ENCODE assay signal across 15 cellular contexts in the genomic region with DNA sequence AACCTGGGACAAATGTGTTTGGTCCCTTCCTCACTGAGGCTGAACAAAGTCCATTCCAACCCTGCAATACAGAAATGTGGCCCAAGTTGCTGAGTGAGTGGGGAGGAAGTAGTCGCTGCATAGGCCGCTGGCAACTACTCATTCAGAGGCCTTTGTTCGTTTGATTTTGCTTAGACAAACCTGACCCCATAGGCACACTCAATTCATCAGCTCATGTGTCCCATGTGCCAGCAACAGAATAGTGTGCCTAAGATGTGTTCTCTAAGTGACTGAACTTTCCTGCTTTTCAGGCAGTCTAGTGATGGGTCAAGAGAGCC. TPM values are rescaled to one million over a fixed set of nuclear protein-coding genes. Genes with fewer than 3 reads are reported as not detected.
DNase-seq lines count a peak whose midpoint lies in the region; ATAC-seq and TF ChIP-seq lines count a peak whose summit lies in the region.
"Had no signal": no experiment of that assay in that cellular context is flagged by ENCODE, and none has a peak within 500 bp of the region (broad histone marks: within the 10 kb centered on the region; RNA-seq: fewer than 3 reads in every experiment).

No MANE protein-coding gene starts in this region.

- H3K27me3 ChIP-seq in DOHH2 (ENCODE audit: control insufficient read depth, low read length) (no peaks in the 10 kb centered on the region), sigmoid colon (no peaks in the 10 kb centered on the region)

- H3K4me1 Mint-ChIP-seq in activated CD4-positive, alpha-beta T cell treated with anti-CD3 and anti-CD28 coated beads, Interleukin-2, amount 10 ng/mL, durations not matched to agents 24 days and 14 days, result peaks cover 53% of the 10 kb centered on the region
- H3K4me1 Mint-ChIP-seq in activated CD4-positive, alpha-beta T cell treated with anti-CD3 and anti-CD28 coated beads, Interleukin-2, amount 10 ng/mL, durations not matched to agents 7 days and 5 days, result peaks cover 69% of the 10 kb centered on the region

- no peaks in the 10 kb centered on the region for H4K20me1 ChIP-seq in DOHH2 (ENCODE audit: control insufficient read depth, insufficient read depth, low read depth, low read length)
- no peaks in the 10 kb centered on the region for H4K20me1 ChIP-seq in OCI-LY7 (ENCODE audit: insufficient read depth, low read length)

- 87 to 93% methylated on average over 3 of the region's 3 CpGs for WGBS in sigmoid colon, 2 donors

- H3K4me3 ChIP-seq in DOHH2 (ENCODE audit: low read length) (peak overlapping the region; percentile 96), OCI-LY7 (ENCODE audit: low read depth, low read length, poor library complexity, severe bottlenecking) (no peak overlapping the region), sigmoid colon (no peak overlapping the region)
- H3K4me3 ChIP-seq: HAP-1 had no signal

- POLR2A ChIA-PET in activated CD4-positive, alpha-beta T cell treated with anti-CD3 and anti-CD28 coated beads, Interleukin-2, amount 10 ng/mL, durations not matched to agents 7 days and 5 days (lab: Charles Lee), result no interaction called here
- POLR2A ChIA-PET in OCI-LY7 (lab: Charles Lee), result interaction anchor here (1.0 to 9.6 kb wide), 4 partner anchors 8 to 31 kb away, joined by 4 to 251 read pairs (median 108); partner anchors contain the start of genes IMP4 and PTPN18

- CTCF ChIA-PET in activated CD4-positive, alpha-beta T cell treated with anti-CD3 and anti-CD28 coated beads, Interleukin-2, amount 10 ng/mL, durations not matched to agents 7 days and 5 days (lab: Charles Lee), result interaction anchor here (2.6 kb wide), 1 partner anchor 10 kb away, joined by 10 read pairs; no protein-coding TSS in a partner anchor
- CTCF ChIA-PET in OCI-LY7 (lab: Charles Lee; ENCODE audit: unreplicated experiment), result interaction anchor here (2.7 kb wide), 1 partner anchor 11 kb away, joined by 8 read pairs; no protein-coding TSS in a partner anchor

- no peak overlapping the region for H3K4me3 Mint-ChIP-seq in activated CD4-positive, alpha-beta T cell treated with anti-CD3 and anti-CD28 coated beads, Interleukin-2, amount 10 ng/mL, durations not matched to agents 24 days and 14 days
- no peak overlapping the region for H3K4me3 Mint-ChIP-seq in activated CD4-positive, alpha-beta T cell treated with anti-CD3 and anti-CD28 coated beads, Interleukin-2, amount 10 ng/mL, durations not matched to agents 7 days and 5 days
- H3K4me3 Mint-ChIP-seq: HFFc6 had no signal

- DNase-seq in activated CD4-positive, alpha-beta T cell treated with anti-CD3 and anti-CD28 coated beads, Interleukin-2, amount 10 ng/mL, durations not matched to agents 24 days and 14 days, result peak; percentile 46
- no peak for DNase-seq in activated CD4-positive, alpha-beta T cell treated with anti-CD3 and anti-CD28 coated beads, Interleukin-2, amount 10 ng/mL, durations not matched to agents 7 days and 5 days
- DNase-seq in OCI-LY7 (ENCODE audit: low spot score) (no peak), sigmoid colon (peak; percentile 48)
- DNase-seq in stimulated activated CD4-positive, alpha-beta T cell treated with anti-CD3 and anti-CD28 coated beads, Interleukin-1b, Interleukin-23, amount 100 ng/mL, for 48 hours, result no peak
- DNase-seq: ACHN; CD4-positive, alpha-beta memory T cell; DMS79; EL; GDM1; HFFc6 had no signal

- H3K79me2 ChIP-seq in DOHH2 (ENCODE audit: control insufficient read depth, low read length) (peaks cover 97% of the 10 kb centered on the region), OCI-LY7 (ENCODE audit: insufficient read depth, low read depth, low read length) (peaks cover 64% of the 10 kb centered on the region)

- TF ChIP-seq CTCF in DOHH2 (IDR thresholded peaks at IDR 0.05; ENCODE audit: low read depth, low read length, poor library complexity, severe bottlenecking) (no peak), OCI-LY7 (conservative IDR thresholded peaks at IDR 0.05; ENCODE audit: low read length) (no peak), sigmoid colon (IDR thresholded peaks at IDR 0.05) (no peak)

- TF ChIP-seq POLR2A in sigmoid colon (IDR thresholded peaks at IDR 0.05), result no peak

- H3K27ac Mint-ChIP-seq in activated CD4-positive, alpha-beta T cell treated with anti-CD3 and anti-CD28 coated beads, Interleukin-2, amount 10 ng/mL, durations not matched to agents 24 days and 14 days, result no peak overlapping the region
- H3K27ac Mint-ChIP-seq in activated CD4-positive, alpha-beta T cell treated with anti-CD3 and anti-CD28 coated beads, Interleukin-2, amount 10 ng/mL, durations not matched to agents 7 days and 5 days, result no peak overlapping the region
- H3K27ac Mint-ChIP-seq: HFFc6 had no signal

- intact Hi-C loops in activated CD4-positive, alpha-beta T cell treated with anti-CD3 and anti-CD28 coated beads, Interleukin-2, amount 10 ng/mL, durations not matched to agents 24 days and 14 days (cut with micrococcal nuclease), result no loop called here
- intact Hi-C loops in OCI-LY7 (cut with micrococcal nuclease; ENCODE audit: unreplicated experiment) (loop anchor here (10.0 kb wide), 1 partner anchor 46 kb away; no protein-coding TSS in a partner anchor), sigmoid colon (cut with DNase I) (no loop called here)

- BruUV-seq in OCI-LY7 (replicated peaks; lab: Mats Ljungman, UMichigan), result no TSS peak

- no peaks in the 10 kb centered on the region for H3K27me3 Mint-ChIP-seq in activated CD4-positive, alpha-beta T cell treated with anti-CD3 and anti-CD28 coated beads, Interleukin-2, amount 10 ng/mL, durations not matched to agents 24 days and 14 days
- no peaks in the 10 kb centered on the region for H3K27me3 Mint-ChIP-seq in activated CD4-positive, alpha-beta T cell treated with anti-CD3 and anti-CD28 coated beads, Interleukin-2, amount 10 ng/mL, durations not matched to agents 7 days and 5 days
- H3K27me3 Mint-ChIP-seq: CD4-positive, alpha-beta memory T cell had no signal

- H3K27ac ChIP-seq in DOHH2 (ENCODE audit: low read depth, low read length) (peak overlapping the region; percentile 99), OCI-LY7 (ENCODE audit: low read depth, low read length, poor library complexity, severe bottlenecking) (no peak overlapping the region), sigmoid colon (no peak overlapping the region)
- H3K27ac ChIP-seq: C4-2B had no signal

- H3K9me2 ChIP-seq in DOHH2 (replicated peaks; ENCODE audit: control insufficient read depth, low read length) (no peaks in the 10 kb centered on the region), OCI-LY7 (ENCODE audit: insufficient read depth, low read length) (no peaks in the 10 kb centered on the region)

- peak overlapping the region; percentile 97 for H3K4me2 ChIP-seq in DOHH2 (ENCODE audit: low read length)
- H3K4me2 ChIP-seq in OCI-LY7 (ENCODE audit: low read length), result peak overlapping the region; percentile 95

- peaks cover 61% of the 10 kb centered on the region for H3K36me3 Mint-ChIP-seq in activated CD4-positive, alpha-beta T cell treated with anti-CD3 and anti-CD28 coated beads, Interleukin-2, amount 10 ng/mL, durations not matched to agents 24 days and 14 days (ENCODE audit: low read depth)
- peaks cover 75% of the 10 kb centered on the region for H3K36me3 Mint-ChIP-seq in activated CD4-positive, alpha-beta T cell treated with anti-CD3 and anti-CD28 coated beads, Interleukin-2, amount 10 ng/mL, durations not matched to agents 7 days and 5 days (ENCODE audit: low read depth)

- TF ChIP-seq EP300 in sigmoid colon (IDR thresholded peaks at IDR 0.05), result no peak

- H3K4me1 ChIP-seq in DOHH2 (ENCODE audit: control insufficient read depth, low read length) (peaks cover 100% of the 10 kb centered on the region), OCI-LY7 (ENCODE audit: insufficient read depth, low read length, poor library complexity, severe bottlenecking) (peaks cover 94% of the 10 kb centered on the region), sigmoid colon (peaks cover 0 to 12% (median 5%) of the 10 kb centered on the region in 4 donors)
- H3K4me1 ChIP-seq: HAP-1 had no signal

- H3K9me3 Mint-ChIP-seq in activated CD4-positive, alpha-beta T cell treated with anti-CD3 and anti-CD28 coated beads, Interleukin-2, amount 10 ng/mL, durations not matched to agents 24 days and 14 days, result no peaks in the 10 kb centered on the region
- H3K9me3 Mint-ChIP-seq in activated CD4-positive, alpha-beta T cell treated with anti-CD3 and anti-CD28 coated beads, Interleukin-2, amount 10 ng/mL, durations not matched to agents 7 days and 5 days, result no peaks in the 10 kb centered on the region
- H3K9me3 Mint-ChIP-seq: CD4-positive, alpha-beta memory T cell; HFFc6 had no signal

- ATAC-seq in GM21717 (IDR thresholded peaks at IDR 0.05; ENCODE audit: unreplicated experiment), result no peak

- no peaks in the 10 kb centered on the region for H3K9me3 ChIP-seq in DOHH2 (ENCODE audit: control insufficient read depth, insufficient read depth, low read length)
- H3K9me3 ChIP-seq in OCI-LY7 (ENCODE audit: low read length), result no peaks in the 10 kb centered on the region
- no peaks in the 10 kb centered on the region for H3K9me3 ChIP-seq in sigmoid colon
- H3K9me3 ChIP-seq: HAP-1 had no signal

- no peak overlapping the region for H2AFZ ChIP-seq in OCI-LY7 (ENCODE audit: low read length)

- H3K36me3 ChIP-seq in DOHH2 (ENCODE audit: control insufficient read depth, low read length), result peaks cover 95% of the 10 kb centered on the region
- peaks cover 89% of the 10 kb centered on the region for H3K36me3 ChIP-seq in OCI-LY7 (ENCODE audit: insufficient read depth, low read length)
- H3K36me3 ChIP-seq in sigmoid colon, result peaks cover 0 to 15% (median 4%) of the 10 kb centered on the region in 4 donors
- H3K36me3 ChIP-seq: HAP-1 had no signal

- peaks cover 57% of the 10 kb centered on the region for H3F3A ChIP-seq in DOHH2 (ENCODE audit: control insufficient read depth, insufficient read depth)

RNA-seq across cellular contexts. Expression of gene PTPN18, which starts 23.0 kb away (rescaled TPM):
- 61.7 and 61.9 TPM in 2 replicates for total RNA-seq in activated CD4-positive, alpha-beta T cell treated with anti-CD3 and anti-CD28 coated beads, Interleukin-2, amount 10 ng/mL, durations not matched to agents 24 days and 14 days
- 10 to 100 TPM; 88.2 to 89.2 TPM for total RNA-seq in activated CD4-positive, alpha-beta T cell treated with anti-CD3 and anti-CD28 coated beads, Interleukin-2, amount 10 ng/mL, durations not matched to agents 7 days and 5 days
- 96.6 and 107 TPM in 2 replicates for total RNA-seq in OCI-LY7 (2014; rRNA removed; shearing (Covaris generic))
- total RNA-seq in OCI-LY7 (2022), result 309 and 363 TPM in 2 replicates
- total RNA-seq in sigmoid colon, result 10 to 100 TPM; 30.0 to 39.2 (median 37.4) TPM
- polyA plus RNA-seq in sigmoid colon, result 100 to 1,000 TPM in 1 of 3 donors, 10 to 100 TPM in 2; 49.7 to 113 (median 55.3) TPM

RNA-seq across cellular contexts. Expression of gene IMP4, which starts 36.2 kb away (rescaled TPM):
- 177 and 178 TPM in 2 replicates for total RNA-seq in activated CD4-positive, alpha-beta T cell treated with anti-CD3 and anti-CD28 coated beads, Interleukin-2, amount 10 ng/mL, durations not matched to agents 24 days and 14 days
- 10 to 100 TPM; 71.1 to 75.2 TPM for total RNA-seq in activated CD4-positive, alpha-beta T cell treated with anti-CD3 and anti-CD28 coated beads, Interleukin-2, amount 10 ng/mL, durations not matched to agents 7 days and 5 days
- 265 and 266 TPM in 2 replicates for total RNA-seq in OCI-LY7 (2014; rRNA removed; shearing (Covaris generic))
- total RNA-seq in OCI-LY7 (2022) (314 and 327 TPM in 2 replicates), sigmoid colon (100 to 1,000 TPM in 1 of 4 donors, 10 to 100 TPM in 3; 71.2 to 130 (median 81.2) TPM)
- 10 to 100 TPM; 48.0 to 85.0 (median 51.3) TPM for polyA plus RNA-seq in sigmoid colon

Comparison
In these comparisons a context has a peak if more than half of its experiments do, and no peak if none do; other contexts are left out.
1. DNase-seq: peak in activated CD4-positive, alpha-beta T cell treated with anti-CD3 and anti-CD28 coated beads, Interleukin-2, amount 10 ng/mL, durations not matched to agents 24 days and 14 days (single experiment) and sigmoid colon (single experiment); none in activated CD4-positive, alpha-beta T cell treated with anti-CD3 and anti-CD28 coated beads, Interleukin-2, amount 10 ng/mL, durations not matched to agents 7 days and 5 days (single experiment), OCI-LY7 (single experiment) and stimulated activated CD4-positive, alpha-beta T cell treated with anti-CD3 and anti-CD28 coated beads, Interleukin-1b, Interleukin-23, amount 100 ng/mL, for 48 hours (single experiment).